1 cellular context compared by ENCODE assay signal in genomic region chr16:11407047-11407982, GRCh38.
TF ChIP-seq lines count a peak whose summit lies in the region.

No MANE protein-coding gene starts in this region.

TF ChIP-seq in HEK293, 187 proteins besides CTCF, POLR2A, EP300 and RAD21 (continued from another document):
- TF ChIP-seq PRDM10 (tag by site-specific recombination; IDR thresholded peaks at IDR 0.05) (peak; percentile 62), ZNF416 (tag by site-specific recombination; IDR thresholded peaks at IDR 0.05) (no peak), ZIC2 (tag by site-specific recombination; IDR thresholded peaks at IDR 0.05) (peak; percentile 85), ZEB2 (tag by site-specific recombination; IDR thresholded peaks at IDR 0.05) (0 out of 2 replicates have a peak, but pooled peaks have one; percentile 17), ZNF184 (tag by site-specific recombination; IDR thresholded peaks at IDR 0.05) (no peak), GLI2 (tag by site-specific recombination; IDR thresholded peaks at IDR 0.05; ENCODE audit: borderline replicate concordance, low read depth) (no peak), ZNF660 (tag by site-specific recombination; IDR thresholded peaks at IDR 0.05) (peak; percentile 65; the same call in 1 of the 2 replicates)
